ENCODE assay signal across 16 cellular contexts in genomic region chr17:82433560-82434215, GRCh38.
"Had no signal": no experiment of that assay in that cellular context is flagged by ENCODE, and none has a peak within 500 bp of the region (broad histone marks: within the 10 kb centered on the region; RNA-seq: fewer than 3 reads in every experiment).

No MANE protein-coding gene starts in this region.

- H3K36me3 ChIP-seq: breast epithelium, neural progenitor cell, pancreas, transverse colon had no signal

- H3K4me3 Mint-ChIP-seq: activated CD4-positive, alpha-beta memory T cell treated with anti-CD3 and anti-CD28 coated beads, Interleukin-2, amount 10 ng/mL, durations not matched to agents 7 days and 5 days; mesothelial cell of epicardium; neural progenitor cell had no signal

- H3K4me3 ChIP-seq: breast epithelium, lower lobe of right lung, neural progenitor cell, pancreas, transverse colon, vagina had no signal

- H3K9me3 ChIP-seq: breast epithelium, lower lobe of right lung, pancreas, transverse colon, vagina had no signal

- H3K27ac Mint-ChIP-seq: mesothelial cell of epicardium, neural progenitor cell had no signal

- H3K27me3 Mint-ChIP-seq: activated CD4-positive, alpha-beta memory T cell treated with anti-CD3 and anti-CD28 coated beads, Interleukin-2, amount 10 ng/mL, durations not matched to agents 7 days and 5 days had no signal

- FAIRE-seq: pancreas had no signal

- H3K36me3 Mint-ChIP-seq: neural progenitor cell had no signal

- H3K27ac ChIP-seq: breast epithelium, epithelial cell of prostate, lower lobe of right lung, neural progenitor cell, pancreas, transverse colon, vagina, VCaP had no signal

- H3K4me2 ChIP-seq: neural progenitor cell had no signal

- DNase-seq: activated naive CD4-positive, alpha-beta T cell; foreskin melanocyte; head of caudate nucleus; lower lobe of right lung; stimulated activated CD4-positive, alpha-beta T cell treated with anti-CD3 and anti-CD28 coated beads, Interleukin-12 subunit alpha, Interleukin-12 subunit beta, amount 100 ng/mL, for 4 hours; stimulated activated CD4-positive, alpha-beta T cell treated with anti-CD3 and anti-CD28 coated beads, Interleukin-2, amount 100 ng/mL, for 24 hours had no signal

- H3K9ac ChIP-seq: neural progenitor cell had no signal

- H3K27me3 ChIP-seq: breast epithelium, neural progenitor cell, pancreas, transverse colon, vagina had no signal

- H3K9me3 Mint-ChIP-seq: activated CD4-positive, alpha-beta memory T cell treated with anti-CD3 and anti-CD28 coated beads, Interleukin-2, amount 10 ng/mL, durations not matched to agents 7 days and 5 days; mesothelial cell of epicardium; neural progenitor cell had no signal

- H2AFZ ChIP-seq: neural progenitor cell had no signal

- H3K4me1 ChIP-seq: breast epithelium, lower lobe of right lung, neural progenitor cell, transverse colon, vagina had no signal

- H3K4me1 Mint-ChIP-seq: mesothelial cell of epicardium, neural progenitor cell had no signal

- ATAC-seq: left colon, lower lobe of right lung, pancreas had no signal
